ENCODE assay signal across 17 cellular contexts in genomic region chr6:161010418-161010817, GRCh38. TPM values are rescaled to one million over a fixed set of nuclear protein-coding genes. Genes with fewer than 3 reads are reported as not detected.
DNase-seq lines count a peak whose midpoint lies in the region; ATAC-seq, FAIRE-seq and TF ChIP-seq lines count a peak whose summit lies in the region.
"Had no signal": no experiment of that assay in that cellular context is flagged by ENCODE, and none has a peak within 500 bp of the region (broad histone marks: within the 10 kb centered on the region; RNA-seq: fewer than 3 reads in every experiment).

No MANE protein-coding gene starts in this region.

- no peak overlapping the region for H3K4me3 ChIP-seq in right atrium auricular region
- no peak overlapping the region for H3K4me3 ChIP-seq in gastrocnemius medialis
- H3K4me3 ChIP-seq: colonic mucosa, tibial nerve had no signal

- H3K4me1 Mint-ChIP-seq in brain, result peaks cover 44% of the 10 kb centered on the region

- H3K4me1 ChIP-seq in right atrium auricular region, result peaks cover 0 to 41% of the 10 kb centered on the region in 2 donors
- peaks cover 26 to 36% of the 10 kb centered on the region in 2 donors for H3K4me1 ChIP-seq in gastrocnemius medialis
- H3K4me1 ChIP-seq: colonic mucosa had no signal

- ATAC-seq in left ventricle myocardium superior, result peak; percentile 45
- no peak for ATAC-seq in gastrocnemius medialis
- ATAC-seq: Panc1 had no signal

- FAIRE-seq in islet of Langerhans (lab: Jason Lieb, UNC), result peak; percentile 99
- FAIRE-seq: GM12891 had no signal

- peaks cover 32% of the 10 kb centered on the region for H3K36me3 Mint-ChIP-seq in brain

- peak overlapping the region in 4 of 5 experiments; percentile 9 to 86 (median 28) for H3K27ac Mint-ChIP-seq in brain
- H3K27ac Mint-ChIP-seq: activated naive CD4-positive, alpha-beta T cell treated with anti-CD3 and anti-CD28 coated beads for 36 hours had no signal

- H3K9me3 Mint-ChIP-seq in brain, result peaks cover 0 to 5% (median 1%) of the 10 kb centered on the region in 5 experiments
- H3K9me3 Mint-ChIP-seq: activated naive CD4-positive, alpha-beta T cell treated with anti-CD3 and anti-CD28 coated beads for 36 hours had no signal

- TF ChIP-seq CTCF in right atrium auricular region (IDR thresholded peaks at IDR 0.05) (no peak), brain (conservative IDR thresholded peaks at IDR 0.05) (no peak), gastrocnemius medialis (IDR thresholded peaks at IDR 0.05 in 4 of 5, conservative IDR thresholded peaks at IDR 0.05 in 1 of 5) (no peak)

- no peaks in the 10 kb centered on the region for H3K27me3 ChIP-seq in right atrium auricular region
- H3K27me3 ChIP-seq in gastrocnemius medialis, result no peaks in the 10 kb centered on the region
- H3K27me3 ChIP-seq: colonic mucosa, tibial nerve had no signal

- H3K27me3 Mint-ChIP-seq in brain, result no peaks in the 10 kb centered on the region

- intact Hi-C loops in left ventricle myocardium superior (cut with micrococcal nuclease), result no loop called here
- intact Hi-C loops in gastrocnemius medialis (cut with DNase I; ENCODE audit: low total_unique reads), result no loop called here

- TF ChIP-seq POLR2A in gastrocnemius medialis (IDR thresholded peaks at IDR 0.05), result no peak

- DNase-seq in left ventricle myocardium superior (no peak), right atrium auricular region (ENCODE audit: low spot score) (no peak), OCI-M2 (lab: John Stamatoyannopoulos, UW; ENCODE audit: unreplicated experiment) (no peak), gastrocnemius medialis (no peak), globus pallidus (ENCODE audit: low spot score) (no peak), G401 (ENCODE audit: low spot score) (no peak)
- DNase-seq: activated naive CD4-positive, alpha-beta T cell treated with anti-CD3 and anti-CD28 coated beads for 36 hours; colonic mucosa; foreskin melanocyte; GOT3; NCI-H510A treated with DMSO at 0.1 percent for 48 hours; T1000 had no signal

- no peaks in the 10 kb centered on the region for H3K9me3 ChIP-seq in right atrium auricular region
- no peaks in the 10 kb centered on the region for H3K9me3 ChIP-seq in gastrocnemius medialis
- H3K9me3 ChIP-seq: colonic mucosa, tibial nerve had no signal

- no peaks in the 10 kb centered on the region for H3K36me3 ChIP-seq in right atrium auricular region
- H3K36me3 ChIP-seq in gastrocnemius medialis, result no peaks in the 10 kb centered on the region
- H3K36me3 ChIP-seq: colonic mucosa had no signal

- H3K27ac ChIP-seq in right atrium auricular region, result peak overlapping the region in 1 of 2 donors; percentile 61
- no peak overlapping the region for H3K27ac ChIP-seq in gastrocnemius medialis
- H3K27ac ChIP-seq: colonic mucosa had no signal

- H3K4me3 Mint-ChIP-seq in brain, result peak overlapping the region in 2 of 5 experiments; percentile 49 to 68
- H3K4me3 Mint-ChIP-seq: activated naive CD4-positive, alpha-beta T cell treated with anti-CD3 and anti-CD28 coated beads for 36 hours had no signal

- in situ Hi-C loops in gastrocnemius medialis (cut with MboI; ENCODE audit: low sequenced_read_pairs in 4 of 4), result no loop called here
- in situ Hi-C loops in G401 (cut with HindIII; ENCODE audit: low sequenced_read_pairs), result no loop called here

RNA-seq across cellular contexts. Expression of gene MAP3K4, which starts 18.8 kb away (rescaled TPM):
- total RNA-seq in left ventricle myocardium superior, result 43.6 TPM
- 10 to 100 TPM; 15.6 to 17.2 TPM for total RNA-seq in right atrium auricular region
- polyA plus RNA-seq in brain (ENCODE audit: insufficient read depth, low read depth, low replicate concordance), result 12.8 TPM
- total RNA-seq in gastrocnemius medialis, result 10 to 100 TPM; 17.4 to 28.1 (median 23.6) TPM
- total RNA-seq in G401 (2014; rRNA removed; shearing (Covaris generic)), result 20.4 and 29.1 TPM in 2 replicates
